ENCODE assay signal across 28 cellular contexts in the genomic region with DNA sequence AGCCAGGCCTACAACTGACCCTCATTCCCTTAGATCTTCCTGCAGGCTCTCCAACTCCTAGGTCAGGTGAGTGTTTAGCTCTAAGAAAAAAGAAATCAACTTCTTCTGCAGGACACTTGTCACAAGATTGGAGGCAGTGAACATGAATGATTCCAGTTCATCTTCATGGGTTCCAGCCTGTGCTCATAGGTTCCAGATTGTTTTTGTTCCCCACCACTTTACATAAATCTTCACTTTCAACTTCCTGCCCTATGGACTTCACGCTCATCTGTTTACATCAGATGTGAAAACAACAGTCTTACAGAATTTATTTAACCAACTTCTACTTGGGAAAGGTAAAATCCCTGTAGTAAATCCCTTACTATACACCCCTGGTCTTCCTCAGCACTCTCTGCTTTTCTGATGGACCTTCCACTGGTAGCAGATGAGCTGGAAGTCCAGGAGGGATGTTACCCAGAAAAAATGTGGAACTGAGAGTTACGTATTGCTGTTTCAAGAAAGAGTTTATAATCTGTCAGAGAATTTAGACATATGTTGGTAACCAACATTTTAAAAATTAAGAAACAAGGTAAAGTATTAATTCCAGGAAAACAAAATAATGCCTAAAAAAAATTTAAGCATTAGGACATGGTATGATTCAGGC.
A peak's percentile ranks its signal among the peaks of the same experiment; 100 is the strongest.
DNase-seq lines count a peak whose midpoint lies in the region; ATAC-seq and FAIRE-seq lines count a peak whose summit lies in the region.
"Had no signal": no experiment of that assay in that cellular context is flagged by ENCODE, and none has a peak within 500 bp of the region (broad histone marks: within the 10 kb centered on the region; RNA-seq: fewer than 3 reads in every experiment).

No MANE protein-coding gene starts in this region.

- H3K27me3 ChIP-seq in CD4-positive, CD25-positive, alpha-beta regulatory T cell (ENCODE audit: control insufficient read depth, insufficient read depth, low read length): no peaks in the 10 kb centered on the region
- H3K27me3 ChIP-seq in small intestine (ENCODE audit: control insufficient read depth in 2 of 2, insufficient read depth in 2 of 2, low read length in 2 of 2): no peaks in the 10 kb centered on the region
- H3K27me3 ChIP-seq: brain microvascular endothelial cell, heart left ventricle, ovary, spleen, upper lobe of right lung had no signal

- H3K36me3 Mint-ChIP-seq in CD4-positive, CD25-positive, alpha-beta regulatory T cell: peaks cover 46% of the 10 kb centered on the region
- H3K36me3 Mint-ChIP-seq in memory B cell: peaks cover 39% of the 10 kb centered on the region

- FAIRE-seq in small intestine (lab: Jason Lieb, UNC): no peak
- FAIRE-seq: G401.6 had no signal

- H3K9me3 Mint-ChIP-seq in CD4-positive, CD25-positive, alpha-beta regulatory T cell: peaks cover 0 to 6% (median 2%) of the 10 kb centered on the region in 7 donors
- no peaks in the 10 kb centered on the region for H3K9me3 Mint-ChIP-seq in memory B cell
- H3K9me3 Mint-ChIP-seq: natural killer cell treated with Interleukin-12 subunit alpha and Interleukin-12 subunit beta and Interleukin-15 and Interleukin-18, amount 100 ng/mL, for 72 hours had no signal

- peak overlapping the region; percentile 10 to 71 (median 36) for H3K27ac Mint-ChIP-seq in CD4-positive, CD25-positive, alpha-beta regulatory T cell
- peak overlapping the region; percentile 38 for H3K27ac Mint-ChIP-seq in memory B cell
- H3K27ac Mint-ChIP-seq: activated naive CD4-positive, alpha-beta T cell treated with anti-CD3 and anti-CD28 coated beads, Interleukin-2, amount 10 ng/mL, durations not matched to agents 7 days and 5 days; activated T-helper 1 cell treated with anti-CD3 and anti-CD28 coated beads, Interleukin-12 subunit alpha, Interleukin-12 subunit beta, Interleukin-2, Interleukin-4 antibody, amounts not matched to agents 30 ng/mL and 10 ng/mL and 1 ng/mL, durations not matched to agents 14 hours and 24 hours and 36 hours; B cell; natural killer cell treated with Interleukin-12 subunit alpha and Interleukin-12 subunit beta and Interleukin-15 and Interleukin-18, amount 100 ng/mL, for 72 hours had no signal

- no peak for ATAC-seq in CD4-positive, CD25-positive, alpha-beta regulatory T cell (ENCODE audit: low read depth in 2 of 2)
- ATAC-seq in GM18909 (IDR thresholded peaks at IDR 0.05; ENCODE audit: poor library complexity, unreplicated experiment) (peak; percentile 58), HG03354 (IDR thresholded peaks at IDR 0.05; ENCODE audit: poor library complexity, severe bottlenecking, unreplicated experiment) (peak; percentile 60), memory B cell (ENCODE audit: low read depth) (no peak), HG02852 (IDR thresholded peaks at IDR 0.05; ENCODE audit: unreplicated experiment) (no peak)
- ATAC-seq: natural killer cell treated with Interleukin-12 subunit alpha and Interleukin-12 subunit beta and Interleukin-15 and Interleukin-18, amount 100 ng/mL, for 72 hours; Panc1; upper lobe of right lung had no signal

- no peak overlapping the region for H3K27ac ChIP-seq in CD4-positive, CD25-positive, alpha-beta regulatory T cell (ENCODE audit: insufficient read depth, low read length, poor library complexity, severe bottlenecking)
- no peak overlapping the region for H3K27ac ChIP-seq in small intestine (ENCODE audit: low read depth in 1 of 2, low read length in 1 of 2)
- H3K27ac ChIP-seq: heart left ventricle, ovary, spleen, upper lobe of right lung had no signal

- H3K9me3 ChIP-seq in CD4-positive, CD25-positive, alpha-beta regulatory T cell (ENCODE audit: control insufficient read depth in 2 of 2, low read length in 2 of 2): no peaks in the 10 kb centered on the region
- no peaks in the 10 kb centered on the region for H3K9me3 ChIP-seq in small intestine (ENCODE audit: control insufficient read depth, low read depth)
- H3K9me3 ChIP-seq: HAP-1, heart left ventricle, ovary, spleen, upper lobe of right lung had no signal

- H3K27me3 Mint-ChIP-seq in CD4-positive, CD25-positive, alpha-beta regulatory T cell: no peaks in the 10 kb centered on the region
- H3K27me3 Mint-ChIP-seq in memory B cell: no peaks in the 10 kb centered on the region
- H3K27me3 Mint-ChIP-seq: activated naive CD4-positive, alpha-beta T cell treated with anti-CD3 and anti-CD28 coated beads, Interleukin-2, amount 10 ng/mL, durations not matched to agents 7 days and 5 days; B cell; natural killer cell treated with Interleukin-12 subunit alpha and Interleukin-12 subunit beta and Interleukin-15 and Interleukin-18, amount 100 ng/mL, for 72 hours had no signal

- no peak overlapping the region for H3K4me3 Mint-ChIP-seq in CD4-positive, CD25-positive, alpha-beta regulatory T cell
- no peak overlapping the region for H3K4me3 Mint-ChIP-seq in memory B cell
- H3K4me3 Mint-ChIP-seq: activated naive CD4-positive, alpha-beta T cell treated with anti-CD3 and anti-CD28 coated beads, Interleukin-2, amount 10 ng/mL, durations not matched to agents 7 days and 5 days; activated T-helper 1 cell treated with anti-CD3 and anti-CD28 coated beads, Interleukin-12 subunit alpha, Interleukin-12 subunit beta, Interleukin-2, Interleukin-4 antibody, amounts not matched to agents 30 ng/mL and 10 ng/mL and 1 ng/mL, durations not matched to agents 14 hours and 24 hours and 36 hours; B cell; natural killer cell treated with Interleukin-12 subunit alpha and Interleukin-12 subunit beta and Interleukin-15 and Interleukin-18, amount 100 ng/mL, for 72 hours had no signal

- H3K4me1 Mint-ChIP-seq in CD4-positive, CD25-positive, alpha-beta regulatory T cell: peaks cover 0 to 7% (median 3%) of the 10 kb centered on the region in 4 donors
- peaks cover 3% of the 10 kb centered on the region for H3K4me1 Mint-ChIP-seq in memory B cell

- DNase-seq in CD4-positive, CD25-positive, alpha-beta regulatory T cell: no peak
- DNase-seq in memory B cell (ENCODE audit: low spot score in 2 of 2) (no peak), activated gamma-delta T cell (lab: John Stamatoyannopoulos, UW) (no peak), NCI-H524 treated with DMSO at 0.1 percent for 48 hours (lab: John Stamatoyannopoulos, UW) (no peak), small intestine (no peak)
- DNase-seq: activated CD4-positive, CD25-positive, alpha-beta regulatory T cell; activated naive CD4-positive, alpha-beta T cell treated with anti-CD3 and anti-CD28 coated beads, Interleukin-2, amount 10 ng/mL, durations not matched to agents 7 days and 5 days; brain microvascular endothelial cell; DMS53; effector CD8-positive, alpha-beta T cell; heart left ventricle; NCI-H1092 treated with DMSO at 0.1 percent for 48 hours; NCI-H187 treated with DMSO at 0.1 percent for 48 hours; NCI-H526; ovary; SHP77; spleen; stimulated activated CD4-positive, alpha-beta T cell treated with anti-CD3 and anti-CD28 coated beads, Interleukin-4, amount 100 ng/mL, for 1 hour; upper lobe of right lung had no signal

- no peak overlapping the region for H3K4me3 ChIP-seq in CD4-positive, CD25-positive, alpha-beta regulatory T cell (ENCODE audit: low read depth, low read length)
- no peak overlapping the region for H3K4me3 ChIP-seq in small intestine (ENCODE audit: low read depth in 1 of 2, low read length in 2 of 2)
- H3K4me3 ChIP-seq: HAP-1, heart left ventricle, ovary, spleen, upper lobe of right lung had no signal

- no peaks in the 10 kb centered on the region for H3K4me1 ChIP-seq in CD4-positive, CD25-positive, alpha-beta regulatory T cell (ENCODE audit: control insufficient read depth, insufficient read depth, low read length, poor library complexity, severe bottlenecking)
- H3K4me1 ChIP-seq in small intestine (ENCODE audit: control insufficient read depth in 2 of 2, insufficient read depth in 1 of 2, low read depth in 1 of 2, low read length in 1 of 2): no peaks in the 10 kb centered on the region
- H3K4me1 ChIP-seq: HAP-1, heart left ventricle, upper lobe of right lung had no signal

- 79 to 92% (median 92%) methylated on average over 2 of the region's 2 CpGs for WGBS in small intestine, 3 donors

- peaks cover 15% of the 10 kb centered on the region for H3K36me3 ChIP-seq in CD4-positive, CD25-positive, alpha-beta regulatory T cell (ENCODE audit: control insufficient read depth, insufficient read depth, low read length)
- H3K36me3 ChIP-seq in small intestine (ENCODE audit: control insufficient read depth in 2 of 2, insufficient read depth in 2 of 2, low read length in 2 of 2): peaks cover 0 to 6% of the 10 kb centered on the region in 2 donors
- H3K36me3 ChIP-seq: HAP-1, ovary had no signal

Comparison
In these comparisons a context has a peak if more than half of its experiments do, and no peak if none do; other contexts are left out.
1. ATAC-seq: peak in GM18909 (single experiment) and HG03354 (single experiment); none in CD4-positive, CD25-positive, alpha-beta regulatory T cell (0 of 2), memory B cell (single experiment) and HG02852 (single experiment).